In genomic region chr19:6862673-6863078, GRCh38 we compare ENCODE assay signal across 8 cellular contexts. TPM values are rescaled to one million over a fixed set of nuclear protein-coding genes. Genes with fewer than 3 reads are reported as not detected.
DNase-seq lines count a peak whose midpoint lies in the region; ATAC-seq, FAIRE-seq and TF ChIP-seq lines count a peak whose summit lies in the region.

No MANE protein-coding gene starts in this region.

- peak; percentile 79 for TF ChIP-seq RAD21 in HepG2 (CRISPR knock-in tag; IDR thresholded peaks at IDR 0.05)

- TF ChIP-seq CTCF in GM12872 (IDR thresholded peaks at IDR 0.05; ENCODE audit: insufficient read depth, low read depth, low read length), result peak; percentile 94
- TF ChIP-seq CTCF in chondrocyte (IDR thresholded peaks at IDR 0.05), result peak; percentile 87
- TF ChIP-seq CTCF in HepG2 (CRISPR knock-in tag; IDR thresholded peaks at IDR 0.05), result peak; percentile 93

- H3K9ac ChIP-seq in HepG2 (ENCODE audit: insufficient read depth, low read depth, low read length), result no peak overlapping the region

- 0 out of 2 replicates have a peak, but pooled peaks cover 10% of the 10 kb centered on the region for H3K4me1 ChIP-seq in HepG2 (ENCODE audit: insufficient read depth, low read length)

- H3K27me3 Mint-ChIP-seq in activated CD4-positive, alpha-beta T cell treated with anti-CD3 and anti-CD28 coated beads for 36 hours, result no peaks in the 10 kb centered on the region
- peaks cover 12% of the 10 kb centered on the region for H3K27me3 Mint-ChIP-seq in chondrocyte (ENCODE audit: low read depth)

- intact Hi-C loops in activated CD4-positive, alpha-beta T cell treated with anti-CD3 and anti-CD28 coated beads for 36 hours (cut with DNase I, micrococcal nuclease), result loop anchor here (1.0 to 5.0 kb wide), 17 partner anchors 60 to 582 kb away; partner anchors contain the start of genes SH2D3A (in 2 of the 2), VAV1 (in 2 of the 2), CLPP (in 1 of the 2) and GTF2F1 (in 1 of the 2)
- intact Hi-C loops in HepG2 (cut with micrococcal nuclease; ENCODE audit: unreplicated experiment), result loop anchor here (2.0 to 10.0 kb wide), 5 partner anchors 110 to 378 kb away; partner anchors contain the start of gene DENND1C

- no peaks in the 10 kb centered on the region for H3K36me3 Mint-ChIP-seq in activated CD4-positive, alpha-beta T cell treated with anti-CD3 and anti-CD28 coated beads for 36 hours (ENCODE audit: low read depth)
- no peaks in the 10 kb centered on the region for H3K36me3 Mint-ChIP-seq in chondrocyte (ENCODE audit: low read depth)

- H3K36me3 ChIP-seq in HepG2 (replicated peaks in 1 of 2; ENCODE audit: control insufficient read depth in 1 of 2, insufficient read depth in 2 of 2, low read length in 2 of 2), result no peaks in the 10 kb centered on the region

- 7% methylated on average over 2 of the region's 16 CpGs for WGBS in HepG2 (ENCODE audit: low lambda C conversion rate)

- in situ Hi-C loops in HepG2 (cut with HindIII; ENCODE audit: extremely low pct_ligation_motif_present, low pct_unique_long_range_greater_than_20kb), result loop anchor here (5.0 to 25.0 kb wide), 2 partner anchors 125 to 225 kb away; partner anchors contain the start of genes GPR108 and TRIP10

- TF ChIP-seq EP300 in HepG2 (IDR thresholded peaks at IDR 0.05; ENCODE audit: low read depth in 2 of 2, low read length in 2 of 2), result no peak
- TF ChIP-seq EP300 in HepG2 (CRISPR knock-in tag; IDR thresholded peaks at IDR 0.05; ENCODE audit: borderline replicate concordance), result no peak

- H3K27me3 ChIP-seq in HepG2 (ENCODE audit: control insufficient read depth in 1 of 2, insufficient read depth in 2 of 2, low read length in 2 of 2), result peaks cover 0 to 11% of the 10 kb centered on the region in 2 experiments; a peak in 2 of 5 replicates

- peaks cover 14% of the 10 kb centered on the region for H3K4me1 Mint-ChIP-seq in activated CD4-positive, alpha-beta T cell treated with anti-CD3 and anti-CD28 coated beads for 36 hours
- H3K4me1 Mint-ChIP-seq in chondrocyte (ENCODE audit: low read depth), result peaks cover 5% of the 10 kb centered on the region

- H3K27ac ChIP-seq in HepG2 (ENCODE audit: extremely low read length, insufficient read depth, low read length), result no peak overlapping the region

- no peaks in the 10 kb centered on the region for H3K9me3 ChIP-seq in HepG2 (ENCODE audit: low read length)

- DNase-seq in NCI-H526 (lab: John Stamatoyannopoulos, UW), result peak; percentile 29 to 80
- peak; percentile 96 for DNase-seq in activated CD4-positive, alpha-beta T cell treated with anti-CD3 and anti-CD28 coated beads for 36 hours
- DNase-seq in chondrocyte (ENCODE audit: low spot score), result no peak
- DNase-seq in HepG2 (ENCODE audit: low spot score), result peak; percentile 83
- DNase-seq in stimulated activated CD4-positive, alpha-beta T cell treated with anti-CD3 and anti-CD28 coated beads, Interleukin-4, amount 100 ng/mL, for 4 hours, result peak; percentile 85 to 89

- no peak overlapping the region for H3K4me3 ChIP-seq in HepG2 (replicated peaks in 1 of 3; ENCODE audit: insufficient read depth in 1 of 3, low read depth in 2 of 3, low read length in 3 of 3)

- no peak overlapping the region for H2AFZ ChIP-seq in HepG2 (ENCODE audit: low read length)

- peak overlapping the region; percentile 72 for H3K4me3 Mint-ChIP-seq in activated CD4-positive, alpha-beta T cell treated with anti-CD3 and anti-CD28 coated beads for 36 hours
- peak overlapping the region; percentile 68 for H3K4me3 Mint-ChIP-seq in chondrocyte (ENCODE audit: unreplicated experiment)

- no peaks in the 10 kb centered on the region for H3K9me3 Mint-ChIP-seq in activated CD4-positive, alpha-beta T cell treated with anti-CD3 and anti-CD28 coated beads for 36 hours (ENCODE audit: low read depth)
- H3K9me3 Mint-ChIP-seq in chondrocyte (ENCODE audit: low read depth), result no peaks in the 10 kb centered on the region

- no peak for TF ChIP-seq POLR2A in HepG2 (IDR thresholded peaks at IDR 0.05; ENCODE audit: insufficient read depth in 1 of 2, low read depth in 2 of 2, low read length in 2 of 2)

- H3K79me2 ChIP-seq in HepG2 (ENCODE audit: insufficient read depth, low read length), result no peaks in the 10 kb centered on the region

- FAIRE-seq in HepG2 (lab: Jason Lieb, UNC), result peak; percentile 81

- H3K4me2 ChIP-seq in HepG2 (ENCODE audit: low read depth, low read length), result peak overlapping the region; percentile 50; the same call in 1 of the 2 replicates

- peak overlapping the region; percentile 89 for H3K27ac Mint-ChIP-seq in activated CD4-positive, alpha-beta T cell treated with anti-CD3 and anti-CD28 coated beads for 36 hours
- H3K27ac Mint-ChIP-seq in chondrocyte (ENCODE audit: unreplicated experiment), result peak overlapping the region; percentile 83

- peak; percentile 75 for ATAC-seq in HG02885 (IDR thresholded peaks at IDR 0.05; ENCODE audit: poor library complexity, unreplicated experiment)
- peak; percentile 83 for ATAC-seq in activated CD4-positive, alpha-beta T cell treated with anti-CD3 and anti-CD28 coated beads for 36 hours
- peak; percentile 91 for ATAC-seq in HepG2
- no peak for ATAC-seq in HG03442 (IDR thresholded peaks at IDR 0.05; ENCODE audit: unreplicated experiment)

- CTCF ChIA-PET in activated CD4-positive, alpha-beta T cell treated with anti-CD3 and anti-CD28 coated beads for 36 hours (lab: Charles Lee), result interaction anchor here (0.6 to 3.4 kb wide), 17 partner anchors 19 to 483 kb away, joined by 3 to 38 read pairs (median 3); partner anchors contain the start of genes GPR108, SH2D3A and TRIP10
- CTCF ChIA-PET in HepG2 (lab: Yijun Ruan, JAX; ENCODE audit: low intra/inter-chr PET ratio, low total read pairs), result interaction anchor here (2.3 kb wide), 1 partner anchor 125 kb away, joined by 31 read pairs; the partner anchor contains the start of genes GPR108 and TRIP10

- BruUV-seq in HepG2 (replicated peaks; lab: Mats Ljungman, UMichigan), result no TSS peak

- POLR2A ChIA-PET in activated CD4-positive, alpha-beta T cell treated with anti-CD3 and anti-CD28 coated beads for 36 hours (lab: Charles Lee), result interaction anchor here (0.6 kb wide), 1 partner anchor 38 kb away, joined by 4 read pairs; no protein-coding TSS in a partner anchor
- POLR2A ChIA-PET in HepG2 (lab: Yijun Ruan, JAX), result interaction anchor here (1.0 to 1.5 kb wide), 3 partner anchors 110 to 473 kb away, joined by 3 to 11 read pairs (median 3); partner anchors contain the start of genes GPR108 and TRIP10

- H4K20me1 ChIP-seq in HepG2 (ENCODE audit: insufficient read depth, low read length), result no peaks in the 10 kb centered on the region

TF ChIP-seq in HepG2, 621 proteins besides CTCF, POLR2A, EP300 and RAD21 (continues in another document):
- TF ChIP-seq ZBTB7A (CRISPR knock-in tag; IDR thresholded peaks at IDR 0.05), result no peak
- TF ChIP-seq ATF1 (CRISPR knock-in tag; IDR thresholded peaks at IDR 0.05), result no peak
- peak; percentile 37; the same call in 1 of the 2 replicates for TF ChIP-seq ZNF281 (CRISPR knock-in tag; IDR thresholded peaks at IDR 0.05; ENCODE audit: borderline replicate concordance)
- TF ChIP-seq IRF2 (CRISPR knock-in tag; IDR thresholded peaks at IDR 0.05), result 0 out of 2 replicates have a peak, but pooled peaks have one; percentile 16
- no peak for TF ChIP-seq GPN1 (CRISPR knock-in tag; IDR thresholded peaks at IDR 0.05; ENCODE audit: borderline replicate concordance)
- TF ChIP-seq SNRNP70 (IDR thresholded peaks at IDR 0.05; ENCODE audit: low read depth, low read length), result no peak
- TF ChIP-seq SMYD3 (CRISPR knock-in tag; IDR thresholded peaks at IDR 0.05), result no peak

RNA-seq across cellular contexts. Expression of gene ADGRE1, which starts 24.7 kb away (rescaled TPM):
- total RNA-seq in activated CD4-positive, alpha-beta T cell treated with anti-CD3 and anti-CD28 coated beads for 36 hours, result 1 to 10 TPM; 6.0 to 6.5 TPM
- not detected in 3 replicates for total RNA-seq in chondrocyte
- total RNA-seq in HepG2 (2016; rRNA removed; fragmentation: Illumina TruSeq; extraction: Trizol), result not detected in 2 replicates
- not detected in 2 replicates for total RNA-seq in HepG2 (2016; cell fraction: cytosol; rRNA removed; fragmentation: Illumina TruSeq; extraction: Trizol; ENCODE audit: low read depth)
- not detected in 2 replicates for total RNA-seq in HepG2 (2016; cell fraction: insoluble cytoplasmic fraction; rRNA removed; fragmentation: Illumina TruSeq; extraction: Trizol)
- total RNA-seq in HepG2 (2016; cell fraction: membrane; rRNA removed; fragmentation: Illumina TruSeq; extraction: Trizol), result not detected in 2 replicates
- total RNA-seq in HepG2 (2016; cell fraction: nucleus; rRNA removed; fragmentation: Illumina TruSeq; extraction: Trizol), result not detected in 2 replicates
- polyA plus RNA-seq in HepG2 (2011; rRNA removed), result not detected in 2 replicates
- 0.01 TPM in 1 of 2 replicates, not detected in the other for polyA plus RNA-seq in HepG2 (2011; cell fraction: cytosol; rRNA removed)
- not detected in 2 replicates for polyA plus RNA-seq in HepG2 (2011; cell fraction: nucleus; rRNA removed)
- not detected in 2 replicates for polyA plus RNA-seq in HepG2 (2012)
- not detected in 2 replicates for polyA plus RNA-seq in HepG2 (2016; cell fraction: cytosol; fragmentation: Illumina TruSeq; extraction: Trizol; ENCODE audit: low read depth)
- polyA plus RNA-seq in HepG2 (2016; cell fraction: insoluble cytoplasmic fraction; fragmentation: Illumina TruSeq; extraction: Trizol; ENCODE audit: low read depth), result not detected in 2 replicates
- not detected in 2 replicates for polyA plus RNA-seq in HepG2 (2016; cell fraction: membrane; fragmentation: Illumina TruSeq; extraction: Trizol; ENCODE audit: low read depth)
- polyA plus RNA-seq in HepG2 (2016; cell fraction: nucleus; fragmentation: Illumina TruSeq; extraction: Trizol; ENCODE audit: insufficient read depth, low read depth), result not detected in 2 replicates
- polyA minus RNA-seq in HepG2 (2011; rRNA and poly(A)+ RNA removed; ENCODE audit: low replicate concordance), result 0.84 TPM in 1 of 2 replicates, not detected in the other
- polyA minus RNA-seq in HepG2 (2011; cell fraction: cytosol; rRNA and poly(A)+ RNA removed), result not detected in 2 replicates
- not detected in 2 replicates for polyA minus RNA-seq in HepG2 (2011; cell fraction: nucleus; rRNA and poly(A)+ RNA removed)
